Comparison of ENCODE assay signal across 13 cellular contexts in genomic region chr12:3518902-3519301, GRCh38. TPM values are rescaled to one million over a fixed set of nuclear protein-coding genes. Genes with fewer than 3 reads are reported as not detected.
A peak's percentile ranks its signal among the peaks of the same experiment; 100 is the strongest.
DNase-seq lines count a peak whose midpoint lies in the region; ATAC-seq, FAIRE-seq and TF ChIP-seq lines count a peak whose summit lies in the region.
"Had no signal": no experiment of that assay in that cellular context is flagged by ENCODE, and none has a peak within 500 bp of the region (broad histone marks: within the 10 kb centered on the region; RNA-seq: fewer than 3 reads in every experiment).

No MANE protein-coding gene starts in this region.

- peak overlapping the region; percentile 53; the same call in 1 of the 2 replicates for H4K8ac ChIP-seq in H1 (ENCODE audit: extremely low read depth, insufficient read depth, low read length)

- H3K27ac ChIP-seq in H1 (ENCODE audit: low read depth, low read length) = no peak overlapping the region
- H3K27ac ChIP-seq: BLaER1, GM23248 had no signal

- no peak overlapping the region for H3K4me2 ChIP-seq in H1 (ENCODE audit: insufficient read depth in 1 of 2, low read depth in 2 of 2, low read length in 2 of 2)
- H3K4me2 ChIP-seq: BLaER1 had no signal

- H3K9me3 ChIP-seq in H1 (ENCODE audit: insufficient read depth in 2 of 2, low read depth in 1 of 2, low read length in 1 of 2) = no peaks in the 10 kb centered on the region
- H3K9me3 ChIP-seq: BLaER1 had no signal

- H3K4me1 Mint-ChIP-seq in WTC11 (peaks cover 59% of the 10 kb centered on the region), type B pancreatic cell (ENCODE audit: unreplicated experiment) (peaks cover 10% of the 10 kb centered on the region)
- H3K4me1 Mint-ChIP-seq: CD8-positive, alpha-beta memory T cell had no signal

- no peak overlapping the region for H3K18ac ChIP-seq in H1 (ENCODE audit: extremely low read depth, low read length)

- no peaks in the 10 kb centered on the region for H3K79me2 ChIP-seq in H1 (ENCODE audit: control insufficient read depth in 1 of 2, insufficient read depth in 2 of 2, low read length in 2 of 2)

- DNase-seq in WTC11 (ENCODE audit: low spot score) (no peak), H1 (ENCODE audit: low read depth in 1 of 2, low spot score in 2 of 2) (peak in 1 of 2 experiments; percentile 14), islet precursor cell (peak; percentile 25), type B pancreatic cell (ENCODE audit: extremely low spot score, unreplicated experiment) (no peak), A172 (ENCODE audit: low spot score) (no peak), NCI-H2029 treated with DMSO at 0.1 percent for 48 hours (lab: John Stamatoyannopoulos, UW) (no peak)
- DNase-seq: CD8-positive, alpha-beta memory T cell; DMS53; GM23248 had no signal

- TF ChIP-seq RAD21 in H1 (IDR thresholded peaks at IDR 0.05 in 1 of 2, conservative IDR thresholded peaks at IDR 0.05 in 1 of 2; ENCODE audit: low read depth in 2 of 2, low read length in 2 of 2) = no peak

- H3K4me3 Mint-ChIP-seq in WTC11 = no peak overlapping the region
- H3K4me3 Mint-ChIP-seq in type B pancreatic cell = no peak overlapping the region
- H3K4me3 Mint-ChIP-seq: CD8-positive, alpha-beta memory T cell had no signal

- no peak overlapping the region for H4K91ac ChIP-seq in H1 (replicated peaks; ENCODE audit: insufficient read length, low read length)

- no peak for TF ChIP-seq POLR2A in H1 (IDR thresholded peaks at IDR 0.05; ENCODE audit: control extremely low read depth in 1 of 2, low read depth in 2 of 2, low read length in 2 of 2)

- no peaks in the 10 kb centered on the region; the same call in 1 of the 2 replicates for H3K23me2 ChIP-seq in H1 (ENCODE audit: low read depth, low read length)

- no peak overlapping the region for H4K5ac ChIP-seq in H1 (ENCODE audit: insufficient read length, low read depth, low read length)

- 91% methylated on average over 6 of the region's 6 CpGs; no CpG with 5 or more reads in 1 of the 2 experiments for WGBS in H1 (ENCODE audit: extremely low coverage in 1 of 2, insufficient coverage in 1 of 2, insufficient read length in 1 of 2, insufficient replicate concordance in 2 of 2, low coverage in 1 of 2, low lambda C conversion rate in 2 of 2, missing lambda C conversion rate in 1 of 2), 2 experiments

- no peak overlapping the region for H3K23ac ChIP-seq in H1 (ENCODE audit: insufficient read length)

- no peaks in the 10 kb centered on the region; a peak in 1 of 7 replicates for H3K27me3 ChIP-seq in H1 (replicated peaks in 1 of 4; ENCODE audit: control insufficient read depth in 3 of 4, extremely low read depth in 1 of 4, insufficient read depth in 3 of 4, low read length in 3 of 4)
- H3K27me3 ChIP-seq: BLaER1 had no signal

- CTCF ChIA-PET in WTC11 (lab: Charles Lee) = interaction anchor here (0.7 to 1.5 kb wide), 3 partner anchors 15 to 285 kb away, joined by 3 to 5 read pairs (median 4); no protein-coding TSS in a partner anchor
- CTCF ChIA-PET in H1 (lab: Charles Lee; ENCODE audit: partially characterized antibody) = interaction anchor here (0.6 to 2.3 kb wide), 4 partner anchors 10 to 212 kb away, joined by 3 to 7 read pairs (median 4); no protein-coding TSS in a partner anchor

- POLR2A ChIA-PET in WTC11 (lab: Charles Lee) (no interaction called here), H1 (lab: Charles Lee; ENCODE audit: partially characterized antibody) (interaction anchor here (1.4 kb wide), 1 partner anchor 14 kb away, joined by 4 read pairs; no protein-coding TSS in a partner anchor)

- H3K14ac ChIP-seq in H1 (ENCODE audit: insufficient read length) = no peak overlapping the region

- no peak for TF ChIP-seq CTCF in WTC11 (IDR thresholded peaks at IDR 0.05)
- no peak for TF ChIP-seq CTCF in H1 (IDR thresholded peaks at IDR 0.05; ENCODE audit: control extremely low read depth in 1 of 3, insufficient read depth in 1 of 3, low read depth in 1 of 3, low read length in 3 of 3)
- no peak for TF ChIP-seq CTCF in type B pancreatic cell (conservative IDR thresholded peaks at IDR 0.05)

- H2BK120ac ChIP-seq in H1 (replicated peaks; ENCODE audit: low read depth, low read length) = no peak overlapping the region

- H3K9ac ChIP-seq in H1 (replicated peaks in 1 of 4; ENCODE audit: extremely low read depth in 1 of 4, low read depth in 3 of 4, low read length in 3 of 4) = no peak overlapping the region
- H3K9ac ChIP-seq: BLaER1, GM23248 had no signal

- H2BK5ac ChIP-seq in H1 (ENCODE audit: low read depth, low read length) = no peak overlapping the region

- no peaks in the 10 kb centered on the region for H4K20me1 ChIP-seq in H1 (replicated peaks in 1 of 2; ENCODE audit: control insufficient read depth in 1 of 2, insufficient read depth in 2 of 2, low read length in 2 of 2)
- H4K20me1 ChIP-seq: BLaER1 had no signal

- H3K4ac ChIP-seq in H1 (replicated peaks; ENCODE audit: insufficient read length, low read depth, low read length) = no peak overlapping the region

- H2AFZ ChIP-seq in H1 (ENCODE audit: low read length) = no peak overlapping the region
- H2AFZ ChIP-seq: GM23248 had no signal

- no peaks in the 10 kb centered on the region for H3K36me3 ChIP-seq in H1 (ENCODE audit: control insufficient read depth in 2 of 4, insufficient read depth in 4 of 4, low read length in 3 of 4)
- H3K36me3 ChIP-seq: BLaER1 had no signal

- no peak overlapping the region for H2BK20ac ChIP-seq in H1 (ENCODE audit: low read length)

- ATAC-seq in WTC11 = no peak
- ATAC-seq: GM12878 had no signal

- H3K36me3 Mint-ChIP-seq in WTC11 (no peaks in the 10 kb centered on the region), type B pancreatic cell (no peaks in the 10 kb centered on the region)

- FAIRE-seq in H1 (lab: Jason Lieb, UNC) = no peak
- FAIRE-seq: GM12878, GM18507 had no signal

- H2BK12ac ChIP-seq in H1 (ENCODE audit: low read depth, low read length) = no peak overlapping the region

- H3K56ac ChIP-seq in H1 (replicated peaks; ENCODE audit: insufficient read length, low read depth, low read length) = no peak overlapping the region

- TF ChIP-seq EP300 in H1 (IDR thresholded peaks at IDR 0.05; ENCODE audit: borderline replicate concordance in 1 of 2, low read depth in 2 of 2, low read length in 2 of 2) = no peak

- no peak overlapping the region for H2BK15ac ChIP-seq in H1 (ENCODE audit: low read length)

- H3K9me3 Mint-ChIP-seq in WTC11 (no peaks in the 10 kb centered on the region), type B pancreatic cell (no peaks in the 10 kb centered on the region)
- H3K9me3 Mint-ChIP-seq: H9 had no signal

- H3K27ac Mint-ChIP-seq in WTC11 (peak overlapping the region; percentile 55; the same call in 1 of the 2 replicates), type B pancreatic cell (peak overlapping the region; percentile 35)
- H3K27ac Mint-ChIP-seq: CD8-positive, alpha-beta memory T cell had no signal

- H3K4me1 ChIP-seq in H1 (replicated peaks in 1 of 4; ENCODE audit: control insufficient read depth in 3 of 4, insufficient read depth in 4 of 4, low read length in 3 of 4) = peaks cover 0 to 5% (median 2%) of the 10 kb centered on the region in 4 experiments; a peak in 3 of 7 replicates
- H3K4me1 ChIP-seq: BLaER1 had no signal

- H3K79me1 ChIP-seq in H1 (ENCODE audit: low read depth, low read length) = no peaks in the 10 kb centered on the region

- H3K27me3 Mint-ChIP-seq in WTC11 (ENCODE audit: low read depth) (no peaks in the 10 kb centered on the region), type B pancreatic cell (peaks cover 10% of the 10 kb centered on the region)

- H2AK5ac ChIP-seq in H1 (ENCODE audit: low read depth, low read length) = no peak overlapping the region

- H3K4me3 ChIP-seq in H1 (ENCODE audit: extremely low read depth in 1 of 4, insufficient read depth in 2 of 4, low read depth in 3 of 4, low read length in 4 of 4) = no peak overlapping the region
- H3K4me3 ChIP-seq: BLaER1, GM12878, GM23248 had no signal

TF ChIP-seq in WTC11, 78 proteins besides CTCF, POLR2A, EP300 and RAD21 (continues in another document):
- no peak for TF ChIP-seq NFYB (CRISPR knock-in tag; conservative IDR thresholded peaks at IDR 0.05; ENCODE audit: low read depth)
- TF ChIP-seq ZNF423 (CRISPR knock-in tag; IDR thresholded peaks at IDR 0.05) = no peak
- TF ChIP-seq FOXK1 (CRISPR knock-in tag; IDR thresholded peaks at IDR 0.05) = no peak
- no peak for TF ChIP-seq NR1H2 (CRISPR knock-in tag; IDR thresholded peaks at IDR 0.05)
- TF ChIP-seq OVOL2 (CRISPR knock-in tag; IDR thresholded peaks at IDR 0.05; ENCODE audit: borderline replicate concordance) = no peak
- TF ChIP-seq ZNF232 (CRISPR knock-in tag; IDR thresholded peaks at IDR 0.05) = no peak
- no peak for TF ChIP-seq PRRX2 (CRISPR knock-in tag; IDR thresholded peaks at IDR 0.05)
- no peak for TF ChIP-seq ZNF317 (CRISPR knock-in tag; IDR thresholded peaks at IDR 0.05; ENCODE audit: borderline replicate concordance, low read depth)

TF ChIP-seq in H1, 55 proteins besides CTCF, POLR2A, EP300 and RAD21 (continues in another document):
- TF ChIP-seq CTBP2 (IDR thresholded peaks at IDR 0.05; ENCODE audit: borderline replicate concordance, insufficient read depth, insufficient read length, low read length) = no peak
- TF ChIP-seq GABPA (IDR thresholded peaks at IDR 0.05; ENCODE audit: borderline replicate concordance, insufficient read depth, low read length) = no peak
- TF ChIP-seq RNF2 (IDR thresholded peaks at IDR 0.05; ENCODE audit: borderline replicate concordance, low read depth, low read length, missing control alignments, poor library complexity, severe bottlenecking) = no peak
- TF ChIP-seq SAP30 (IDR thresholded peaks at IDR 0.05; ENCODE audit: insufficient read depth, insufficient replicate concordance, low read length) = no peak
- TF ChIP-seq CBX5 (IDR thresholded peaks at IDR 0.05; ENCODE audit: low read depth, low read length) = no peak
- TF ChIP-seq CHD2 (IDR thresholded peaks at IDR 0.05; ENCODE audit: low read length) = no peak
- no peak for TF ChIP-seq RFX5 (IDR thresholded peaks at IDR 0.05; ENCODE audit: borderline replicate concordance, low read depth, low read length)
- TF ChIP-seq NANOG (IDR thresholded peaks at IDR 0.05; ENCODE audit: insufficient read depth, low read depth, low read length, poor library complexity, severe bottlenecking) = no peak
- TF ChIP-seq TAF1 (IDR thresholded peaks at IDR 0.05; ENCODE audit: low read depth, low read length) = no peak
- TF ChIP-seq TCF12 (IDR thresholded peaks at IDR 0.05; ENCODE audit: low read depth, low read length) = no peak

RNA-seq across cellular contexts. Expression of gene PRMT8, which starts 27.9 kb away (rescaled TPM):
- total RNA-seq in WTC11 (2021) = 1.4 to 2.4 TPM (median 1.7 TPM) in 3 replicates
- total RNA-seq in H1 (2021; fragmentation: NEBNext Ultra II Directional; extraction: Animal tissue kit (Norgen Biotek cat#: 25700)) = 0.30 and 0.48 TPM in 2 replicates
- polyA plus RNA-seq in H1 (2011; rRNA removed) = 0.88 and 0.92 TPM in 2 replicates
- 1.1 TPM for polyA plus RNA-seq in H1 (2011; cell fraction: cytosol; rRNA removed)
- 2.0 TPM for polyA plus RNA-seq in H1 (2011; cell fraction: nucleus; rRNA removed)
- 0.71 to 1.3 TPM (median 1.1 TPM) in 4 replicates for polyA plus RNA-seq in H1 (2012, experiment 1 of 2)
- polyA plus RNA-seq in H1 (2012, experiment 2 of 2) = 0.29 TPM
- polyA plus RNA-seq in H1 (2013, experiment 1 of 2) = 0.28 TPM
- 0.35 TPM for polyA plus RNA-seq in H1 (2013, experiment 2 of 2)
- 1.9 and 2.6 TPM in 2 replicates for polyA minus RNA-seq in H1 (2011; rRNA and poly(A)+ RNA removed)
- polyA minus RNA-seq in H1 (2011; cell fraction: cytosol; rRNA and poly(A)+ RNA removed) = 0.66 TPM
- 2.0 TPM for polyA minus RNA-seq in H1 (2011; cell fraction: nucleus; rRNA and poly(A)+ RNA removed)
- total RNA-seq in type B pancreatic cell (ENCODE audit: low replicate concordance) = 0.21 and 1.3 TPM in 2 replicates
- not detected in 2 replicates for total RNA-seq in A172 (2014; rRNA removed; shearing (Covaris generic))
- total RNA-seq: CD8-positive, alpha-beta memory T cell; GM12878; GM23248 had no signal
- polyA plus RNA-seq: GM12878, GM23248 had no signal
